Comparison of ENCODE assay signal across 8 cellular contexts in the genomic region with DNA sequence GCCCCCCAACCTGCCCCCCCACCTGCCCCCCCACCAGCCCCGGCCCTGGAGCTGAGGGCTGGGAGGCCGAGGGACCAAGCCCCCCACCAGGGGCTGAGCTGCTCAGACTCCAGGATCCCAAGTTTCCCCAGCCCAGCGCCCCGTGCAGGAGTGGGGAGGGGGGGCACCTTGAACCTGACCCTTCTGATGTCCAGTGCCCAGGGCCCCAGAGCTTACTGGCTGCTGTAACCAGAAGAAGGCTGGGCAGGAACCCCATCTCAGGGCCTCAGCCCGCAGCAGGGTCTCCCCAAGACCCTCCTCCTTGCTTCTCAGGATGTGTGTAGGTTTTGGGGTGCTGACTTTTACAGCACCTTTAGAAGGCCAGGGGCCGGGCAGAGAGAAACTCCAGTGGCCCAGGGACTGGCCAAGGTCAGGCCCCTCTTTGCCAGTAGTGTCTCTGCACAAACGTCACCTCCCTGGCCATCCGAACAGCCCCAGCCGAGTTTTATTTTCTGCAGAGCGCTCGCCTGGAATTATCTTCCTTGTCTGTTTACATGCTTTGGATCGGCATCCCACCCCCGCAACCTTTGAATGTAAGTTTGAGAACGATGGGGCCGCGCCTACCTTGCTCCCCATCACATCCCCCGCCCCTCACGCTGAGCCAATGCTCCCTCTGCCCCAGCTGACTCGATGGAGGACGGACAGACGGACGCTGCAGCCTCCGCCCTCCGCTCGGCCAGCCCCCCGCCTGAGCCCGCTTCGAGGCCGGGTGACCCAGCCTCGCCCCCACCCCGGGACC.
A peak's percentile ranks its signal among the peaks of the same experiment; 100 is the strongest.
DNase-seq lines count a peak whose midpoint lies in the region; ATAC-seq and TF ChIP-seq lines count a peak whose summit lies in the region.

No MANE protein-coding gene starts in this region.

- ATAC-seq in HG02884 (IDR thresholded peaks at IDR 0.05; ENCODE audit: unreplicated experiment) (no peak), GM21576 (IDR thresholded peaks at IDR 0.05; ENCODE audit: unreplicated experiment) (no peak)

- no peaks in the 10 kb centered on the region for H3K9me3 Mint-ChIP-seq in CD8-positive, alpha-beta memory T cell
- no peaks in the 10 kb centered on the region for H3K9me3 Mint-ChIP-seq in activated T-helper 2 cell treated with anti-CD3 and anti-CD28 coated beads, Interferon-gamma antibody, Interleukin-2, Interleukin-4, amounts not matched to agents 10 μg/mL and 5 μg/mL and 100 μg/mL, durations not matched to agents 14 hours and 24 hours and 36 hours

- H3K9me3 ChIP-seq in CD8-positive, alpha-beta memory T cell (ENCODE audit: low read length), result no peaks in the 10 kb centered on the region
- H3K9me3 ChIP-seq in left ventricle myocardium inferior (replicated peaks) (no peaks in the 10 kb centered on the region), smooth muscle cell (replicated peaks; ENCODE audit: low read depth) (no peaks in the 10 kb centered on the region)

- POLR2A ChIA-PET in CD8-positive, alpha-beta memory T cell (lab: Charles Lee), result no interaction called here

- H3K36me3 Mint-ChIP-seq in CD8-positive, alpha-beta memory T cell, result no peaks in the 10 kb centered on the region
- H3K36me3 Mint-ChIP-seq in activated T-helper 2 cell treated with anti-CD3 and anti-CD28 coated beads, Interferon-gamma antibody, Interleukin-2, Interleukin-4, amounts not matched to agents 10 μg/mL and 5 μg/mL and 100 μg/mL, durations not matched to agents 14 hours and 24 hours and 36 hours (ENCODE audit: low read depth), result no peaks in the 10 kb centered on the region

- TF ChIP-seq CTCF in left ventricle myocardium inferior (IDR thresholded peaks at IDR 0.05; ENCODE audit: borderline replicate concordance) (no peak), smooth muscle cell (IDR thresholded peaks at IDR 0.05; ENCODE audit: borderline replicate concordance, insufficient read depth, poor library complexity, severe bottlenecking) (no peak)

- 8% methylated on average over 24 of the region's 31 CpGs for whole genome bisulfite sequencing in smooth muscle cell (ENCODE audit: low lambda C conversion rate)

- intact Hi-C loops in activated T-helper 2 cell treated with anti-CD3 and anti-CD28 coated beads, Interferon-gamma antibody, Interleukin-2, Interleukin-4, amounts not matched to agents 10 μg/mL and 5 μg/mL and 100 μg/mL, durations not matched to agents 14 hours and 24 hours and 36 hours (cut with micrococcal nuclease), result loop anchor here (1.0 to 5.0 kb wide), 5 partner anchors 69 to 371 kb away; partner anchors contain the start of gene CASZ1
- intact Hi-C loops in left ventricle myocardium inferior (cut with micrococcal nuclease), result loop anchor here (10.0 kb wide), 1 partner anchor 362 kb away; no protein-coding TSS in a partner anchor

- no peaks in the 10 kb centered on the region for H3K36me3 ChIP-seq in CD8-positive, alpha-beta memory T cell (ENCODE audit: insufficient read depth, low read length)
- H3K36me3 ChIP-seq in left ventricle myocardium inferior, result no peaks in the 10 kb centered on the region
- H3K36me3 ChIP-seq in smooth muscle cell (ENCODE audit: low read depth), result no peaks in the 10 kb centered on the region

- peaks cover 6% of the 10 kb centered on the region for H3K4me1 ChIP-seq in CD8-positive, alpha-beta memory T cell (ENCODE audit: insufficient read depth, low read length)
- H3K4me1 ChIP-seq in left ventricle myocardium inferior (peaks cover 40% of the 10 kb centered on the region), smooth muscle cell (ENCODE audit: low read depth) (peaks cover 13% of the 10 kb centered on the region)

- peaks cover 25 to 63% of the 10 kb centered on the region in 2 donors for H3K27me3 Mint-ChIP-seq in CD8-positive, alpha-beta memory T cell
- H3K27me3 Mint-ChIP-seq in activated T-helper 2 cell treated with anti-CD3 and anti-CD28 coated beads, Interferon-gamma antibody, Interleukin-2, Interleukin-4, amounts not matched to agents 10 μg/mL and 5 μg/mL and 100 μg/mL, durations not matched to agents 14 hours and 24 hours and 36 hours (ENCODE audit: low read depth), result peaks cover 73% of the 10 kb centered on the region

- H3K4me2 ChIP-seq in smooth muscle cell, result peak overlapping the region; percentile 95

- no peaks in the 10 kb centered on the region for H4K20me1 ChIP-seq in smooth muscle cell (ENCODE audit: low read depth)

- H3K27ac ChIP-seq in CD8-positive, alpha-beta memory T cell (ENCODE audit: low read depth, low read length), result no peak overlapping the region
- H3K27ac ChIP-seq in left ventricle myocardium inferior (replicated peaks) (no peak overlapping the region), smooth muscle cell (ENCODE audit: low read depth) (no peak overlapping the region)

- H2AFZ ChIP-seq in smooth muscle cell (ENCODE audit: low read depth), result no peak overlapping the region

- H3K4me3 ChIP-seq in CD8-positive, alpha-beta memory T cell (ENCODE audit: low read length), result peak overlapping the region; percentile 32
- H3K4me3 ChIP-seq in left ventricle myocardium inferior (peak overlapping the region; percentile 65), smooth muscle cell (peak overlapping the region; percentile 53)

- H3K79me2 ChIP-seq in smooth muscle cell (ENCODE audit: low read depth), result no peaks in the 10 kb centered on the region

- peaks cover 33% of the 10 kb centered on the region for H3K27me3 ChIP-seq in CD8-positive, alpha-beta memory T cell (ENCODE audit: insufficient read depth, low read length, poor library complexity, severe bottlenecking)
- H3K27me3 ChIP-seq in left ventricle myocardium inferior (ENCODE audit: low read depth) (peaks cover 92% of the 10 kb centered on the region), smooth muscle cell (ENCODE audit: low read depth) (peaks cover 41% of the 10 kb centered on the region)

- H3K9ac ChIP-seq in smooth muscle cell (ENCODE audit: low read depth), result no peak overlapping the region

- H3K4me1 Mint-ChIP-seq in CD8-positive, alpha-beta memory T cell, result peaks cover 7 to 21% (median 16%) of the 10 kb centered on the region in 3 donors
- H3K4me1 Mint-ChIP-seq in activated T-helper 2 cell treated with anti-CD3 and anti-CD28 coated beads, Interferon-gamma antibody, Interleukin-2, Interleukin-4, amounts not matched to agents 10 μg/mL and 5 μg/mL and 100 μg/mL, durations not matched to agents 14 hours and 24 hours and 36 hours (ENCODE audit: low read depth), result peaks cover 15% of the 10 kb centered on the region

- CTCF ChIA-PET in CD8-positive, alpha-beta memory T cell (lab: Charles Lee), result interaction anchor here (0.5 to 4.4 kb wide), 9 partner anchors 14 to 437 kb away, joined by 3 to 29 read pairs (median 4); partner anchors contain the start of gene CENPS

- peak overlapping the region in 1 of 8 donors; percentile 17 for H3K27ac Mint-ChIP-seq in CD8-positive, alpha-beta memory T cell
- H3K27ac Mint-ChIP-seq in activated T-helper 2 cell treated with anti-CD3 and anti-CD28 coated beads, Interferon-gamma antibody, Interleukin-2, Interleukin-4, amounts not matched to agents 10 μg/mL and 5 μg/mL and 100 μg/mL, durations not matched to agents 14 hours and 24 hours and 36 hours, result no peak overlapping the region

- DNase-seq in CD8-positive, alpha-beta memory T cell, result peak in 2 of 5 donors; percentile 16 to 55
- peak; percentile 42 for DNase-seq in NCI-H2196 treated with DMSO at 0.1 percent for 48 hours (lab: John Stamatoyannopoulos, UW; ENCODE audit: unreplicated experiment)
- DNase-seq in activated T-helper 2 cell treated with anti-CD3 and anti-CD28 coated beads, Interferon-gamma antibody, Interleukin-2, Interleukin-4, amounts not matched to agents 10 μg/mL and 5 μg/mL and 100 μg/mL, durations not matched to agents 14 hours and 24 hours and 36 hours (ENCODE audit: low spot score), result no peak
- no peak for DNase-seq in left ventricle myocardium inferior
- DNase-seq in smooth muscle cell (lab: John Stamatoyannopoulos, UW; ENCODE audit: unreplicated experiment), result no peak
- no peak for DNase-seq in H4 (ENCODE audit: low spot score)

- no peaks in the 10 kb centered on the region for H3F3A ChIP-seq in smooth muscle cell (ENCODE audit: low read depth)

- peak overlapping the region in 6 of 7 donors; percentile 79 to 90 (median 80) for H3K4me3 Mint-ChIP-seq in CD8-positive, alpha-beta memory T cell
- peak overlapping the region; percentile 47 for H3K4me3 Mint-ChIP-seq in activated T-helper 2 cell treated with anti-CD3 and anti-CD28 coated beads, Interferon-gamma antibody, Interleukin-2, Interleukin-4, amounts not matched to agents 10 μg/mL and 5 μg/mL and 100 μg/mL, durations not matched to agents 14 hours and 24 hours and 36 hours (ENCODE audit: low read depth)
